Comparison of ENCODE assay signal across 8 cellular contexts in genomic region chr3:169966951-169967915, GRCh38. TPM values are rescaled to one million over a fixed set of nuclear protein-coding genes. Genes with fewer than 3 reads are reported as not detected.
DNase-seq lines count a peak whose midpoint lies in the region; ATAC-seq, FAIRE-seq and TF ChIP-seq lines count a peak whose summit lies in the region.

No MANE protein-coding gene starts in this region.

- peaks cover 3% of the 10 kb centered on the region; the same call in 1 of the 2 replicates for H3K79me1 ChIP-seq in H1 (ENCODE audit: low read depth, low read length)

- peaks cover 0 to 12% (median 1%) of the 10 kb centered on the region in 4 experiments; a peak in 3 of 7 replicates for H3K4me1 ChIP-seq in H1 (replicated peaks in 1 of 4; ENCODE audit: control insufficient read depth in 3 of 4, insufficient read depth in 4 of 4, low read length in 3 of 4)

- no peak for FAIRE-seq in H1 (lab: Jason Lieb, UNC)

- peaks cover 0 to 6% (median 0%) of the 10 kb centered on the region in 4 experiments; a peak in 1 of 8 replicates for H3K36me3 ChIP-seq in H1 (ENCODE audit: control insufficient read depth in 2 of 4, insufficient read depth in 4 of 4, low read length in 3 of 4)

- peak overlapping the region; percentile 32 for H3K4ac ChIP-seq in H1 (replicated peaks; ENCODE audit: insufficient read length, low read depth, low read length)

- no peak overlapping the region for H3K14ac ChIP-seq in H1 (ENCODE audit: insufficient read length)

- peak; percentile 24 for ATAC-seq in HG02970 (IDR thresholded peaks at IDR 0.05; ENCODE audit: low FRiP score, unreplicated experiment)
- ATAC-seq in stimulated activated effector memory CD8-positive, alpha-beta T cell treated with anti-CD3 and anti-CD28 coated beads, Interleukin-12 subunit alpha, Interleukin-12 subunit beta, amount 100 ng/mL, for 72 hours, result peak; percentile 82

- intact Hi-C loops in activated CD4-positive, alpha-beta memory T cell treated with anti-CD3 and anti-CD28 coated beads for 36 hours (cut with micrococcal nuclease), result loop anchor here (1.0 to 5.0 kb wide), 10 partner anchors 32 to 390 kb away; partner anchors contain the start of genes LRRC34, LRRIQ4, MYNN and PHC3

- H2BK12ac ChIP-seq in H1 (ENCODE audit: low read depth, low read length), result no peak overlapping the region; the same call in 1 of the 2 replicates

- no peak for TF ChIP-seq CTCF in GM13977 (IDR thresholded peaks at IDR 0.05; ENCODE audit: extremely low read depth, insufficient read depth, missing control alignments)
- TF ChIP-seq CTCF in H1 (IDR thresholded peaks at IDR 0.05; ENCODE audit: control extremely low read depth in 1 of 3, insufficient read depth in 1 of 3, low read depth in 1 of 3, low read length in 3 of 3), result no peak

- H2BK20ac ChIP-seq in H1 (ENCODE audit: low read length), result no peak overlapping the region

- H3K23me2 ChIP-seq in H1 (ENCODE audit: low read depth, low read length), result peaks cover 7% of the 10 kb centered on the region

- H3K27me3 ChIP-seq in H1 (replicated peaks in 1 of 4; ENCODE audit: control insufficient read depth in 3 of 4, extremely low read depth in 1 of 4, insufficient read depth in 3 of 4, low read length in 3 of 4), result no peaks in the 10 kb centered on the region

- H3K56ac ChIP-seq in H1 (replicated peaks; ENCODE audit: insufficient read length, low read depth, low read length), result no peak overlapping the region

- DNase-seq in 8988T, result peak; percentile 18
- DNase-seq in GM13977 (ENCODE audit: low spot score), result peak; percentile 51
- DNase-seq in NCI-H2171 (lab: John Stamatoyannopoulos, UW), result peak; percentile 64
- peak; percentile 60 for DNase-seq in activated CD4-positive, alpha-beta memory T cell treated with anti-CD3 and anti-CD28 coated beads for 36 hours
- DNase-seq in H1 (ENCODE audit: low read depth in 1 of 2, low spot score in 2 of 2), result no peak
- peak; percentile 46 for DNase-seq in medulla oblongata (ENCODE audit: extremely low spot score)
- DNase-seq in stimulated activated effector memory CD8-positive, alpha-beta T cell treated with anti-CD3 and anti-CD28 coated beads, Interleukin-12 subunit alpha, Interleukin-12 subunit beta, amount 100 ng/mL, for 72 hours (ENCODE audit: low spot score in 2 of 2), result peak in 1 of 2 donors; percentile 17

- peak overlapping the region; percentile 75 to 96 (median 90) for H3K9ac ChIP-seq in H1 (replicated peaks in 1 of 4; ENCODE audit: extremely low read depth in 1 of 4, low read depth in 3 of 4, low read length in 3 of 4)

- H3K27me3 Mint-ChIP-seq in activated CD4-positive, alpha-beta memory T cell treated with anti-CD3 and anti-CD28 coated beads for 36 hours, result no peaks in the 10 kb centered on the region

- H3K4me3 ChIP-seq in H1 (ENCODE audit: extremely low read depth in 1 of 4, insufficient read depth in 2 of 4, low read depth in 3 of 4, low read length in 4 of 4), result peak overlapping the region; percentile 85 to 98 (median 90)

- in situ Hi-C loops in GM13977 (cut with MboI; ENCODE audit: low pct_unique_long_range_greater_than_20kb, low sequenced_read_pairs, unreplicated experiment), result no loop called here

- H3K27ac ChIP-seq in H1 (ENCODE audit: low read depth, low read length), result peak overlapping the region; percentile 82

- peak overlapping the region; percentile 18 for H4K5ac ChIP-seq in H1 (ENCODE audit: insufficient read length, low read depth, low read length)

- H2AK5ac ChIP-seq in H1 (ENCODE audit: low read depth, low read length), result no peak overlapping the region; the same call in 1 of the 2 replicates

- peak overlapping the region; percentile 96 for H3K27ac Mint-ChIP-seq in activated CD4-positive, alpha-beta memory T cell treated with anti-CD3 and anti-CD28 coated beads for 36 hours
- peak overlapping the region; percentile 97 for H3K27ac Mint-ChIP-seq in stimulated activated effector memory CD8-positive, alpha-beta T cell treated with anti-CD3 and anti-CD28 coated beads, Interleukin-12 subunit alpha, Interleukin-12 subunit beta, amount 100 ng/mL, for 72 hours

- no peaks in the 10 kb centered on the region for H3K9me3 Mint-ChIP-seq in activated CD4-positive, alpha-beta memory T cell treated with anti-CD3 and anti-CD28 coated beads for 36 hours
- H3K9me3 Mint-ChIP-seq in stimulated activated effector memory CD8-positive, alpha-beta T cell treated with anti-CD3 and anti-CD28 coated beads, Interleukin-12 subunit alpha, Interleukin-12 subunit beta, amount 100 ng/mL, for 72 hours, result no peaks in the 10 kb centered on the region

- no peaks in the 10 kb centered on the region for H3K36me3 Mint-ChIP-seq in activated CD4-positive, alpha-beta memory T cell treated with anti-CD3 and anti-CD28 coated beads for 36 hours
- H3K36me3 Mint-ChIP-seq in stimulated activated effector memory CD8-positive, alpha-beta T cell treated with anti-CD3 and anti-CD28 coated beads, Interleukin-12 subunit alpha, Interleukin-12 subunit beta, amount 100 ng/mL, for 72 hours, result peaks cover 23% of the 10 kb centered on the region

- peak overlapping the region; percentile 76 to 84 for H3K4me2 ChIP-seq in H1 (ENCODE audit: insufficient read depth in 1 of 2, low read depth in 2 of 2, low read length in 2 of 2)

- H3K18ac ChIP-seq in H1 (ENCODE audit: extremely low read depth, low read length), result 0 out of 2 replicates have a peak overlapping the region, but pooled peaks have one; percentile 54

- H3K9me3 ChIP-seq in H1 (ENCODE audit: insufficient read depth in 2 of 2, low read depth in 1 of 2, low read length in 1 of 2), result no peaks in the 10 kb centered on the region

- H4K20me1 ChIP-seq in H1 (replicated peaks in 1 of 2; ENCODE audit: control insufficient read depth in 1 of 2, insufficient read depth in 2 of 2, low read length in 2 of 2), result peaks cover 6 to 8% of the 10 kb centered on the region in 2 experiments

- no peak for TF ChIP-seq RAD21 in H1 (IDR thresholded peaks at IDR 0.05 in 1 of 2, conservative IDR thresholded peaks at IDR 0.05 in 1 of 2; ENCODE audit: low read depth in 2 of 2, low read length in 2 of 2)

- CTCF ChIA-PET in activated CD4-positive, alpha-beta memory T cell treated with anti-CD3 and anti-CD28 coated beads for 36 hours (lab: Charles Lee), result interaction anchor here (0.6 to 2.2 kb wide), 16 partner anchors 10 to 845 kb away, joined by 3 to 8 read pairs (median 4); partner anchors contain the start of genes GPR160 and MYNN
- CTCF ChIA-PET in H1 (lab: Charles Lee; ENCODE audit: partially characterized antibody), result interaction anchor here (0.5 to 3.0 kb wide), 7 partner anchors 11 to 560 kb away, joined by 3 to 37 read pairs (median 3); no protein-coding TSS in a partner anchor

- 11% methylated on average over 27 of the region's 44 CpGs; no CpG with 5 or more reads in 1 of the 2 experiments for WGBS in H1 (ENCODE audit: extremely low coverage in 1 of 2, insufficient coverage in 1 of 2, insufficient read length in 1 of 2, insufficient replicate concordance in 2 of 2, low coverage in 1 of 2, low lambda C conversion rate in 2 of 2, missing lambda C conversion rate in 1 of 2), 2 experiments

- H2AFZ ChIP-seq in H1 (ENCODE audit: low read length), result peak overlapping the region; percentile 60; the same call in 1 of the 2 replicates

- peak overlapping the region; percentile 79 for H2BK5ac ChIP-seq in H1 (ENCODE audit: low read depth, low read length)

- H2BK120ac ChIP-seq in H1 (replicated peaks; ENCODE audit: low read depth, low read length), result no peak overlapping the region

- H3K79me2 ChIP-seq in H1 (ENCODE audit: control insufficient read depth in 1 of 2, insufficient read depth in 2 of 2, low read length in 2 of 2), result peaks cover 14 to 54% of the 10 kb centered on the region in 2 experiments

- H3K4me3 Mint-ChIP-seq in activated CD4-positive, alpha-beta memory T cell treated with anti-CD3 and anti-CD28 coated beads for 36 hours, result peak overlapping the region; percentile 80
- H3K4me3 Mint-ChIP-seq in stimulated activated effector memory CD8-positive, alpha-beta T cell treated with anti-CD3 and anti-CD28 coated beads, Interleukin-12 subunit alpha, Interleukin-12 subunit beta, amount 100 ng/mL, for 72 hours, result peak overlapping the region; percentile 90

- peaks cover 64% of the 10 kb centered on the region for H3K4me1 Mint-ChIP-seq in activated CD4-positive, alpha-beta memory T cell treated with anti-CD3 and anti-CD28 coated beads for 36 hours (ENCODE audit: low read depth)
- peaks cover 48% of the 10 kb centered on the region for H3K4me1 Mint-ChIP-seq in stimulated activated effector memory CD8-positive, alpha-beta T cell treated with anti-CD3 and anti-CD28 coated beads, Interleukin-12 subunit alpha, Interleukin-12 subunit beta, amount 100 ng/mL, for 72 hours

- H3K23ac ChIP-seq in H1 (ENCODE audit: insufficient read length), result no peak overlapping the region

- no peak overlapping the region for H4K91ac ChIP-seq in H1 (replicated peaks; ENCODE audit: insufficient read length, low read length)

- POLR2A ChIA-PET in activated CD4-positive, alpha-beta memory T cell treated with anti-CD3 and anti-CD28 coated beads for 36 hours (lab: Charles Lee), result interaction anchor here (0.6 to 2.2 kb wide), 9 partner anchors 10 to 213 kb away, joined by 3 to 10 read pairs (median 3); partner anchors contain the start of genes MYNN and TERC
- POLR2A ChIA-PET in H1 (lab: Charles Lee; ENCODE audit: partially characterized antibody), result interaction anchor here (0.6 to 3.8 kb wide), 17 partner anchors 8 to 805 kb away, joined by 3 to 22 read pairs (median 4); no protein-coding TSS in a partner anchor

- no peak for TF ChIP-seq EP300 in H1 (IDR thresholded peaks at IDR 0.05; ENCODE audit: borderline replicate concordance in 1 of 2, low read depth in 2 of 2, low read length in 2 of 2)

- H4K8ac ChIP-seq in H1 (ENCODE audit: extremely low read depth, insufficient read depth, low read length), result peak overlapping the region; percentile 97; the same call in 1 of the 2 replicates

- no peak overlapping the region for H2BK15ac ChIP-seq in H1 (ENCODE audit: low read length)

- TF ChIP-seq POLR2A in H1 (IDR thresholded peaks at IDR 0.05; ENCODE audit: control extremely low read depth in 1 of 2, low read depth in 2 of 2, low read length in 2 of 2), result peak in 1 of 2 experiments; percentile 85; a peak in 2 of 3 replicates

RNA-seq across cellular contexts. Expression of gene SEC62, which starts 0.6 kb away (rescaled TPM):
- total RNA-seq in activated CD4-positive, alpha-beta memory T cell treated with anti-CD3 and anti-CD28 coated beads for 36 hours, result 10 to 100 TPM; 59.7 to 60.7 TPM
- 67.8 and 68.1 TPM in 2 replicates for total RNA-seq in H1 (2021; fragmentation: NEBNext Ultra II Directional; extraction: Animal tissue kit (Norgen Biotek cat#: 25700))
- polyA plus RNA-seq in H1 (2011; rRNA removed), result 49.2 and 113 TPM in 2 replicates
- polyA plus RNA-seq in H1 (2011; cell fraction: cytosol; rRNA removed), result 21.6 TPM
- 23.6 TPM for polyA plus RNA-seq in H1 (2011; cell fraction: nucleus; rRNA removed)
- 42.5 to 94.3 TPM (median 49.1 TPM) in 4 replicates for polyA plus RNA-seq in H1 (2012, experiment 1 of 2)
- polyA plus RNA-seq in H1 (2012, experiment 2 of 2), result 4.0 TPM
- 315 TPM for polyA plus RNA-seq in H1 (2013, experiment 1 of 2)
- polyA plus RNA-seq in H1 (2013, experiment 2 of 2), result 405 TPM
- polyA minus RNA-seq in H1 (2011; rRNA and poly(A)+ RNA removed), result 63.2 and 75.1 TPM in 2 replicates
- polyA minus RNA-seq in H1 (2011; cell fraction: cytosol; rRNA and poly(A)+ RNA removed), result 17.9 TPM
- polyA minus RNA-seq in H1 (2011; cell fraction: nucleus; rRNA and poly(A)+ RNA removed), result 37.8 TPM

RNA-seq across cellular contexts. Expression of gene SAMD7, which starts 55.9 kb away (rescaled TPM):
- total RNA-seq in activated CD4-positive, alpha-beta memory T cell treated with anti-CD3 and anti-CD28 coated beads for 36 hours, result not detected
- not detected in 2 replicates for total RNA-seq in H1 (2021; fragmentation: NEBNext Ultra II Directional; extraction: Animal tissue kit (Norgen Biotek cat#: 25700))
- not detected in 2 replicates for polyA plus RNA-seq in H1 (2011; rRNA removed)
- polyA plus RNA-seq in H1 (2011; cell fraction: cytosol; rRNA removed), result not detected
- not detected for polyA plus RNA-seq in H1 (2011; cell fraction: nucleus; rRNA removed)
- not detected in 4 replicates for polyA plus RNA-seq in H1 (2012, experiment 1 of 2)
- not detected for polyA plus RNA-seq in H1 (2012, experiment 2 of 2)
- polyA plus RNA-seq in H1 (2013, experiment 1 of 2), result not detected
- polyA plus RNA-seq in H1 (2013, experiment 2 of 2), result not detected
- polyA minus RNA-seq in H1 (2011; rRNA and poly(A)+ RNA removed), result not detected in 2 replicates
- polyA minus RNA-seq in H1 (2011; cell fraction: cytosol; rRNA and poly(A)+ RNA removed), result not detected
- not detected for polyA minus RNA-seq in H1 (2011; cell fraction: nucleus; rRNA and poly(A)+ RNA removed)

Comparison
In these comparisons a context has a peak if more than half of its experiments do, and no peak if none do; other contexts are left out.
1. DNase-seq: peak in 8988T (single experiment), GM13977 (single experiment), NCI-H2171 (single experiment), activated CD4-positive, alpha-beta memory T cell treated with anti-CD3 and anti-CD28 coated beads for 36 hours (single experiment) and medulla oblongata (single experiment); none in H1 (0 of 2).